8 cellular contexts compared by ENCODE assay signal in genomic region chr15:44729394-44729913, GRCh38. TPM values are rescaled to one million over a fixed set of nuclear protein-coding genes. Genes with fewer than 3 reads are reported as not detected.
A peak's percentile ranks its signal among the peaks of the same experiment; 100 is the strongest.
DNase-seq lines count a peak whose midpoint lies in the region; TF ChIP-seq lines count a peak whose summit lies in the region.

No MANE protein-coding gene starts in this region.

- peaks cover 22% of the 10 kb centered on the region for H3K36me3 Mint-ChIP-seq in activated CD4-positive, alpha-beta T cell treated with anti-CD3 and anti-CD28 coated beads, Interleukin-2, amount 10 ng/mL, durations not matched to agents 24 days and 14 days (ENCODE audit: low read depth)

- no peaks in the 10 kb centered on the region for H3K9me3 Mint-ChIP-seq in activated CD4-positive, alpha-beta T cell treated with anti-CD3 and anti-CD28 coated beads, Interleukin-2, amount 10 ng/mL, durations not matched to agents 24 days and 14 days

- H3K9me3 ChIP-seq in HUES6 (ENCODE audit: control insufficient read depth, insufficient read depth, low read depth, low read length), result no peaks in the 10 kb centered on the region
- H3K9me3 ChIP-seq in neutrophil, result no peaks in the 10 kb centered on the region

- peaks cover 10% of the 10 kb centered on the region for H3K4me1 ChIP-seq in HUES6 (ENCODE audit: control insufficient read depth, insufficient read depth, low read length)
- peaks cover 52 to 62% of the 10 kb centered on the region in 2 experiments for H3K4me1 ChIP-seq in neutrophil (ENCODE audit: control insufficient read depth in 1 of 2, insufficient read depth in 1 of 2, low read depth in 1 of 2, low read length in 1 of 2)

- H3K4me3 ChIP-seq in GM06990 (replicated peaks; ENCODE audit: low read depth, low read length), result peak overlapping the region; percentile 93
- peak overlapping the region; percentile 80 for H3K4me3 ChIP-seq in HUES6 (ENCODE audit: low read depth, low read length)
- H3K4me3 ChIP-seq in fibroblast of villous mesenchyme (ENCODE audit: low read depth, low read length), result peak overlapping the region; percentile 84
- peak overlapping the region; percentile 89 to 91 for H3K4me3 ChIP-seq in neutrophil (ENCODE audit: low read depth in 1 of 2, low read length in 1 of 2)

- peak overlapping the region; percentile 56 for H3K9ac ChIP-seq in HUES6 (ENCODE audit: low read length)

- intact Hi-C loops in activated CD4-positive, alpha-beta T cell treated with anti-CD3 and anti-CD28 coated beads, Interleukin-2, amount 10 ng/mL, durations not matched to agents 24 days and 14 days (cut with micrococcal nuclease), result loop anchor here (5.0 to 10.0 kb wide), 4 partner anchors 182 to 905 kb away; partner anchors contain the start of genes MFAP1 and WDR76

- H3K27me3 Mint-ChIP-seq in activated CD4-positive, alpha-beta T cell treated with anti-CD3 and anti-CD28 coated beads, Interleukin-2, amount 10 ng/mL, durations not matched to agents 24 days and 14 days, result peaks cover 2% of the 10 kb centered on the region

- no peak overlapping the region for H3K27ac ChIP-seq in HUES6 (ENCODE audit: low read depth, low read length)
- peak overlapping the region; percentile 96 for H3K27ac ChIP-seq in neutrophil

- TF ChIP-seq CTCF in GM06990 (IDR thresholded peaks at IDR 0.05; ENCODE audit: insufficient read depth, low read length, poor library complexity, severe bottlenecking) (no peak), fibroblast of villous mesenchyme (IDR thresholded peaks at IDR 0.05; ENCODE audit: insufficient read depth, low read depth, low read length) (no peak), neutrophil (IDR thresholded peaks at IDR 0.05) (no peak)

- peak overlapping the region; percentile 99 for H3K4me3 Mint-ChIP-seq in activated CD4-positive, alpha-beta T cell treated with anti-CD3 and anti-CD28 coated beads, Interleukin-2, amount 10 ng/mL, durations not matched to agents 24 days and 14 days

- H3K4me1 Mint-ChIP-seq in activated CD4-positive, alpha-beta T cell treated with anti-CD3 and anti-CD28 coated beads, Interleukin-2, amount 10 ng/mL, durations not matched to agents 24 days and 14 days, result peaks cover 61% of the 10 kb centered on the region

- H3K36me3 ChIP-seq in GM06990 (ENCODE audit: control insufficient read depth, insufficient read depth, low read length), result peaks cover 5% of the 10 kb centered on the region
- H3K36me3 ChIP-seq in HUES6 (ENCODE audit: control insufficient read depth, insufficient read depth, low read length), result no peaks in the 10 kb centered on the region; the same call in 1 of the 2 replicates
- H3K36me3 ChIP-seq in neutrophil, result peaks cover 10% of the 10 kb centered on the region

- H3K27me3 ChIP-seq in GM06990 (replicated peaks; ENCODE audit: control insufficient read depth, insufficient read depth, low read length), result no peaks in the 10 kb centered on the region
- no peaks in the 10 kb centered on the region for H3K27me3 ChIP-seq in HUES6 (ENCODE audit: control insufficient read depth, insufficient read depth, low read length)
- no peaks in the 10 kb centered on the region for H3K27me3 ChIP-seq in neutrophil

- H3K27ac Mint-ChIP-seq in activated CD4-positive, alpha-beta T cell treated with anti-CD3 and anti-CD28 coated beads, Interleukin-2, amount 10 ng/mL, durations not matched to agents 24 days and 14 days, result peak overlapping the region; percentile 100

- DNase-seq in GM06990 (ENCODE audit: extremely low read depth, insufficient read length), result no peak
- DNase-seq in activated CD4-positive, alpha-beta T cell treated with anti-CD3 and anti-CD28 coated beads, Interleukin-2, amount 10 ng/mL, durations not matched to agents 24 days and 14 days, result no peak
- peak; percentile 49 for DNase-seq in fibroblast of villous mesenchyme (ENCODE audit: low read depth)
- no peak for DNase-seq in COLO829 (ENCODE audit: low spot score)
- no peak for DNase-seq in occipital lobe (lab: John Stamatoyannopoulos, UW)
- no peak for DNase-seq in islet precursor cell

RNA-seq across cellular contexts. Expression of gene TRIM69, which starts 6.9 kb away (rescaled TPM):
- total RNA-seq in activated CD4-positive, alpha-beta T cell treated with anti-CD3 and anti-CD28 coated beads, Interleukin-2, amount 10 ng/mL, durations not matched to agents 24 days and 14 days, result 38.6 and 42.7 TPM in 2 replicates
- total RNA-seq in fibroblast of villous mesenchyme (6.4 and 13.4 TPM in 2 replicates), occipital lobe (35.6 TPM)

RNA-seq across cellular contexts. Expression of gene B2M, which starts 18.1 kb away (rescaled TPM):
- 4,380 and 4,481 TPM in 2 replicates for total RNA-seq in activated CD4-positive, alpha-beta T cell treated with anti-CD3 and anti-CD28 coated beads, Interleukin-2, amount 10 ng/mL, durations not matched to agents 24 days and 14 days
- total RNA-seq in fibroblast of villous mesenchyme, result 2,255 and 2,821 TPM in 2 replicates
- total RNA-seq in occipital lobe, result 316 TPM

RNA-seq across cellular contexts. Expression of gene PATL2, which starts 18.3 kb away (rescaled TPM):
- 10.9 and 13.5 TPM in 2 replicates for total RNA-seq in activated CD4-positive, alpha-beta T cell treated with anti-CD3 and anti-CD28 coated beads, Interleukin-2, amount 10 ng/mL, durations not matched to agents 24 days and 14 days
- 0.86 and 0.97 TPM in 2 replicates for total RNA-seq in fibroblast of villous mesenchyme
- 0.78 TPM for total RNA-seq in occipital lobe
